In genomic region chr15:80940331-80940730, GRCh38 we compare ENCODE assay signal across 19 cellular contexts. TPM values are rescaled to one million over a fixed set of nuclear protein-coding genes. Genes with fewer than 3 reads are reported as not detected.
A peak's percentile ranks its signal among the peaks of the same experiment; 100 is the strongest.
DNase-seq lines count a peak whose midpoint lies in the region; ATAC-seq and TF ChIP-seq lines count a peak whose summit lies in the region.
"Had no signal": no experiment of that assay in that cellular context is flagged by ENCODE, and none has a peak within 500 bp of the region (broad histone marks: within the 10 kb centered on the region; RNA-seq: fewer than 3 reads in every experiment).

No MANE protein-coding gene starts in this region.

- no peaks in the 10 kb centered on the region for H3K4me1 ChIP-seq in RWPE2 (ENCODE audit: insufficient read depth, poor library complexity, severe bottlenecking)
- no peaks in the 10 kb centered on the region for H3K4me1 ChIP-seq in CD4-positive, alpha-beta memory T cell (ENCODE audit: insufficient read depth, low read length)

- intact Hi-C loops in posterior vena cava (cut with DNase I): no loop called here
- intact Hi-C loops in CD4-positive, alpha-beta memory T cell (cut with micrococcal nuclease): no loop called here

- ATAC-seq in RWPE2 (ENCODE audit: low read depth) (no peak), GM19455 (IDR thresholded peaks at IDR 0.05; ENCODE audit: unreplicated experiment) (no peak)
- no peak for ATAC-seq in stimulated activated effector memory CD8-positive, alpha-beta T cell treated with anti-CD3 and anti-CD28 coated beads, Interleukin-12 subunit alpha, Interleukin-12 subunit beta, amount 100 ng/mL, for 72 hours
- ATAC-seq: CD8-positive, alpha-beta T cell; HCT116; HepG2 had no signal

- no peak for TF ChIP-seq CTCF in RWPE2 (IDR thresholded peaks at IDR 0.05; ENCODE audit: poor library complexity, severe bottlenecking)

- no peak overlapping the region for H3K27ac ChIP-seq in RWPE2 (ENCODE audit: poor library complexity, severe bottlenecking)
- no peak overlapping the region for H3K27ac ChIP-seq in CD4-positive, alpha-beta memory T cell (ENCODE audit: low read depth, low read length)
- H3K27ac ChIP-seq: BLaER1 had no signal

- DNase-seq in RWPE2 (ENCODE audit: low spot score): peak; percentile 42
- peak; percentile 58 for DNase-seq in posterior vena cava (ENCODE audit: low spot score)
- DNase-seq in stimulated activated effector memory CD8-positive, alpha-beta T cell treated with anti-CD3 and anti-CD28 coated beads, Interleukin-12 subunit alpha, Interleukin-12 subunit beta, amount 100 ng/mL, for 72 hours (ENCODE audit: low spot score in 2 of 2): no peak
- DNase-seq in CD4-positive, alpha-beta memory T cell: no peak
- DNase-seq in occipital lobe (lab: John Stamatoyannopoulos, UW): no peak
- DNase-seq: ACHN; Calu3; CD8-positive, alpha-beta T cell; DMS79 treated with DMSO at 0.1 percent for 48 hours; GF-D8; GOT3; H7; HFFc6 had no signal

- POLR2A ChIA-PET in CD4-positive, alpha-beta memory T cell (lab: Charles Lee; ENCODE audit: partially characterized antibody): no interaction called here

- no peaks in the 10 kb centered on the region for H3K27me3 ChIP-seq in RWPE2 (ENCODE audit: insufficient read depth, poor library complexity, severe bottlenecking)
- no peaks in the 10 kb centered on the region for H3K27me3 ChIP-seq in CD4-positive, alpha-beta memory T cell (ENCODE audit: insufficient read depth, low read length)
- H3K27me3 ChIP-seq: BLaER1 had no signal

- peaks cover 20% of the 10 kb centered on the region for H3K36me3 Mint-ChIP-seq in stimulated activated effector memory CD8-positive, alpha-beta T cell treated with anti-CD3 and anti-CD28 coated beads, Interleukin-12 subunit alpha, Interleukin-12 subunit beta, amount 100 ng/mL, for 72 hours
- peaks cover 49% of the 10 kb centered on the region in 2 donors for H3K36me3 Mint-ChIP-seq in CD4-positive, alpha-beta memory T cell

- no peaks in the 10 kb centered on the region for H3K27me3 Mint-ChIP-seq in CD4-positive, alpha-beta memory T cell
- H3K27me3 Mint-ChIP-seq: IgD-negative memory B cell had no signal

- H3K36me3 ChIP-seq in RWPE2 (ENCODE audit: low read depth): 0 out of 2 replicates have a peak, but pooled peaks cover 4% of the 10 kb centered on the region
- peaks cover 14% of the 10 kb centered on the region for H3K36me3 ChIP-seq in CD4-positive, alpha-beta memory T cell (ENCODE audit: insufficient read depth, low read length)

- no peak overlapping the region for H3K4me3 ChIP-seq in RWPE2 (ENCODE audit: severe bottlenecking)
- H3K4me3 ChIP-seq in CD4-positive, alpha-beta memory T cell (ENCODE audit: low read length in 2 of 2): no peak overlapping the region
- H3K4me3 ChIP-seq: BLaER1 had no signal

- CTCF ChIA-PET in CD4-positive, alpha-beta memory T cell (lab: Charles Lee; ENCODE audit: partially characterized antibody): interaction anchor here (1.3 to 2.4 kb wide), 2 partner anchors 30 to 326 kb away, joined by 3 to 10 read pairs; no protein-coding TSS in a partner anchor

- no peaks in the 10 kb centered on the region for H3K9me3 Mint-ChIP-seq in stimulated activated effector memory CD8-positive, alpha-beta T cell treated with anti-CD3 and anti-CD28 coated beads, Interleukin-12 subunit alpha, Interleukin-12 subunit beta, amount 100 ng/mL, for 72 hours
- no peaks in the 10 kb centered on the region for H3K9me3 Mint-ChIP-seq in CD4-positive, alpha-beta memory T cell
- H3K9me3 Mint-ChIP-seq: CD14-positive monocyte; CD8-positive, alpha-beta T cell; HFFc6; IgD-negative memory B cell had no signal

- H3K9me3 ChIP-seq in RWPE2 (ENCODE audit: severe bottlenecking): no peaks in the 10 kb centered on the region
- H3K9me3 ChIP-seq in CD4-positive, alpha-beta memory T cell (ENCODE audit: control insufficient read depth in 1 of 2, low read length in 2 of 2): no peaks in the 10 kb centered on the region
- H3K9me3 ChIP-seq: BLaER1 had no signal

- H3K4me1 Mint-ChIP-seq in stimulated activated effector memory CD8-positive, alpha-beta T cell treated with anti-CD3 and anti-CD28 coated beads, Interleukin-12 subunit alpha, Interleukin-12 subunit beta, amount 100 ng/mL, for 72 hours: no peaks in the 10 kb centered on the region
- no peaks in the 10 kb centered on the region for H3K4me1 Mint-ChIP-seq in CD4-positive, alpha-beta memory T cell
- H3K4me1 Mint-ChIP-seq: CD14-positive monocyte had no signal

- no peak overlapping the region for H3K4me3 Mint-ChIP-seq in stimulated activated effector memory CD8-positive, alpha-beta T cell treated with anti-CD3 and anti-CD28 coated beads, Interleukin-12 subunit alpha, Interleukin-12 subunit beta, amount 100 ng/mL, for 72 hours
- H3K4me3 Mint-ChIP-seq in CD4-positive, alpha-beta memory T cell: no peak overlapping the region
- H3K4me3 Mint-ChIP-seq: CD14-positive monocyte; CD8-positive, alpha-beta T cell; HFFc6; IgD-negative memory B cell had no signal

- H3K27ac Mint-ChIP-seq in stimulated activated effector memory CD8-positive, alpha-beta T cell treated with anti-CD3 and anti-CD28 coated beads, Interleukin-12 subunit alpha, Interleukin-12 subunit beta, amount 100 ng/mL, for 72 hours: peak overlapping the region; percentile 29
- no peak overlapping the region for H3K27ac Mint-ChIP-seq in CD4-positive, alpha-beta memory T cell
- H3K27ac Mint-ChIP-seq: CD8-positive, alpha-beta T cell; HFFc6; IgD-negative memory B cell had no signal

RNA-seq across cellular contexts. Expression of gene MESD, which starts 49.3 kb away (rescaled TPM):
- total RNA-seq in posterior vena cava (10 to 100 TPM; 21.0 to 24.1 TPM), occipital lobe (14.7 TPM)
- 10 to 100 TPM; 43.3 to 44.6 TPM for total RNA-seq in CD4-positive, alpha-beta memory T cell
- 10 to 100 TPM; 32.2 to 35.7 TPM for polyA plus RNA-seq in CD4-positive, alpha-beta memory T cell

Comparison
In these comparisons a context has a peak if more than half of its experiments do, and no peak if none do; other contexts are left out.
1. DNase-seq: peak in RWPE2 (single experiment) and posterior vena cava (single experiment); none in stimulated activated effector memory CD8-positive, alpha-beta T cell treated with anti-CD3 and anti-CD28 coated beads, Interleukin-12 subunit alpha, Interleukin-12 subunit beta, amount 100 ng/mL, for 72 hours (0 of 2), CD4-positive, alpha-beta memory T cell (0 of 5) and occipital lobe (single experiment).